In the genomic region with DNA sequence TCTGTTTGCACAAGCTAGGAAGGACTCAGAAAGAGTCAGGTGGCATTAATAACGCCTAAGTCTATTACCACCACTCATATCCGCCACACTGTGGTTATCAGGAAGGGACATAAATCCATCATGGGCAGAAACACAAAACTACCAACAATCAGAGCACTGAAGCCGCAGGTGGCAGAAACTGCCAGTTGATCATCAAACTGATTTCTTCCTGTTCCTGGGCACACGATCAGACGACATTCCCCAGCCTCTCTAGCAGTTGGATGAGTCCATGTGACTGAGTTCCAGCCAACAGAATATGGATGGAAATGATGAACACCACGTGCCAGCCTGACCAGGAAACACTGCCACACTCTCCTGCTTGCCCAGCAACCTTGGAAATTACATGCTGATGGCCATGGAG, we compare ENCODE assay signal across 22 cellular contexts.
A peak's percentile ranks its signal among the peaks of the same experiment; 100 is the strongest.
DNase-seq lines count a peak whose midpoint lies in the region; ATAC-seq and TF ChIP-seq lines count a peak whose summit lies in the region.
"Had no signal": no experiment of that assay in that cellular context is flagged by ENCODE, and none has a peak within 500 bp of the region (broad histone marks: within the 10 kb centered on the region; RNA-seq: fewer than 3 reads in every experiment).

No MANE protein-coding gene starts in this region.

- no peak overlapping the region for H2BK12ac ChIP-seq in neuronal stem cell (ENCODE audit: low read length)

- peak overlapping the region; percentile 12 for H3K18ac ChIP-seq in neuronal stem cell (ENCODE audit: low read length)

- intact Hi-C loops in left lung (cut with DNase I) (no loop called here), upper lobe of right lung (cut with DNase I) (no loop called here)

- no peak overlapping the region for H2BK5ac ChIP-seq in neuronal stem cell (ENCODE audit: low read length)

- H3K36me3 ChIP-seq in neuronal stem cell (replicated peaks in 1 of 2; ENCODE audit: control insufficient read depth in 2 of 2, insufficient read depth in 2 of 2, low read length in 2 of 2) (peaks cover 4 to 41% of the 10 kb centered on the region in 2 donors), left lung (no peaks in the 10 kb centered on the region), upper lobe of right lung (no peaks in the 10 kb centered on the region)
- H3K36me3 ChIP-seq: BLaER1 had no signal

- TF ChIP-seq CTCF in left lung (IDR thresholded peaks at IDR 0.05) (no peak), upper lobe of right lung (IDR thresholded peaks at IDR 0.05) (no peak)

- no CpG with 5 or more reads among the region's 6 CpGs for WGBS in neuronal stem cell (ENCODE audit: extremely low coverage in 2 of 2, insufficient read length in 2 of 2, insufficient replicate concordance in 1 of 2), 2 donors

- H2BK15ac ChIP-seq in neuronal stem cell (ENCODE audit: low read length), result no peak overlapping the region

- no peak overlapping the region for H2BK120ac ChIP-seq in neuronal stem cell (ENCODE audit: low read depth, low read length)

- H3K79me1 ChIP-seq in neuronal stem cell (ENCODE audit: low read depth, low read length), result no peaks in the 10 kb centered on the region

- H4K8ac ChIP-seq in neuronal stem cell (ENCODE audit: low read depth, low read length), result no peak overlapping the region

- H3K14ac ChIP-seq in neuronal stem cell (ENCODE audit: low read length), result no peak overlapping the region

- no peak overlapping the region for H3K23ac ChIP-seq in neuronal stem cell (ENCODE audit: low read depth, low read length, poor library complexity)

- no peak overlapping the region for H4K91ac ChIP-seq in neuronal stem cell (ENCODE audit: low read depth, low read length, poor library complexity)

- no peaks in the 10 kb centered on the region for H3K9me3 ChIP-seq in neuronal stem cell (replicated peaks in 1 of 2; ENCODE audit: control insufficient read depth in 2 of 2, insufficient read depth in 1 of 2, low read depth in 1 of 2, low read length in 2 of 2)
- H3K9me3 ChIP-seq in left lung, result no peaks in the 10 kb centered on the region
- H3K9me3 ChIP-seq in upper lobe of right lung, result no peaks in the 10 kb centered on the region
- H3K9me3 ChIP-seq: BLaER1, Caco-2 had no signal

- H3K4me3 ChIP-seq in neuronal stem cell (ENCODE audit: low read length in 2 of 2) (no peak overlapping the region), left lung (no peak overlapping the region), upper lobe of right lung (no peak overlapping the region)
- H3K4me3 ChIP-seq: BLaER1, GM23248 had no signal

- DNase-seq in G401 (ENCODE audit: low spot score), result peak; percentile 55
- peak; percentile 11 to 78 for DNase-seq in NCI-H446 (lab: John Stamatoyannopoulos, UW)
- DNase-seq in cerebellum (ENCODE audit: low spot score), result peak; percentile 27
- DNase-seq in neuronal stem cell (ENCODE audit: low spot score), result no peak
- no peak for DNase-seq in left lung
- DNase-seq in T-helper 2 cell, result no peak
- no peak for DNase-seq in upper lobe of right lung
- DNase-seq: Caco-2; CD4-positive, CD25-positive, alpha-beta regulatory T cell; CD8-positive, alpha-beta T cell; DMS 273 treated with DMSO at 0.1 percent for 48 hours; DMS79; EL; GF-D8; GM23248; H7; HFFc6 had no signal

- no peak for ATAC-seq in left lung
- no peak for ATAC-seq in upper lobe of right lung
- ATAC-seq in GM21619 (IDR thresholded peaks at IDR 0.05; ENCODE audit: unreplicated experiment), result no peak
- ATAC-seq: CD8-positive, alpha-beta T cell; HCT116 had no signal

- in situ Hi-C loops in G401 (cut with HindIII; ENCODE audit: low sequenced_read_pairs), result no loop called here

- H3K9ac ChIP-seq in neuronal stem cell (ENCODE audit: low read depth, low read length, poor library complexity), result no peak overlapping the region
- H3K9ac ChIP-seq: BLaER1, GM23248 had no signal

- H3K4ac ChIP-seq in neuronal stem cell (ENCODE audit: low read length), result no peak overlapping the region

- no peak overlapping the region for H3K4me2 ChIP-seq in neuronal stem cell (ENCODE audit: insufficient read depth, low read length, poor library complexity, severe bottlenecking)
- H3K4me2 ChIP-seq: BLaER1 had no signal

- no peak overlapping the region for H2AFZ ChIP-seq in neuronal stem cell (ENCODE audit: low read length)
- H2AFZ ChIP-seq: GM23248 had no signal

- H3K27ac ChIP-seq in neuronal stem cell (replicated peaks; ENCODE audit: low read length), result no peak overlapping the region
- H3K27ac ChIP-seq in left lung, result no peak overlapping the region
- H3K27ac ChIP-seq in upper lobe of right lung, result no peak overlapping the region
- H3K27ac ChIP-seq: 22Rv1, BLaER1, C4-2B, GM23248 had no signal

- H3K4me1 ChIP-seq in neuronal stem cell (ENCODE audit: control insufficient read depth in 2 of 2, insufficient read depth in 1 of 2, low read depth in 1 of 2, low read length in 2 of 2), result peaks cover 2 to 3% of the 10 kb centered on the region in 2 donors
- no peaks in the 10 kb centered on the region for H3K4me1 ChIP-seq in left lung
- no peaks in the 10 kb centered on the region for H3K4me1 ChIP-seq in upper lobe of right lung
- H3K4me1 ChIP-seq: BLaER1, Caco-2 had no signal

- no peak overlapping the region for H2AK5ac ChIP-seq in neuronal stem cell (ENCODE audit: low read depth, low read length)

- H3K27me3 ChIP-seq in neuronal stem cell (ENCODE audit: control insufficient read depth in 3 of 3, insufficient read depth in 3 of 3, low read depth in 1 of 3, low read length in 3 of 3), result no peaks in the 10 kb centered on the region
- H3K27me3 ChIP-seq in left lung, result no peaks in the 10 kb centered on the region
- no peaks in the 10 kb centered on the region for H3K27me3 ChIP-seq in upper lobe of right lung
- H3K27me3 ChIP-seq: BLaER1 had no signal

Comparison
In these comparisons a context has a peak if more than half of its experiments do, and no peak if none do; other contexts are left out.
1. DNase-seq: peak in G401 (single experiment), NCI-H446 (2 of 2) and cerebellum (single experiment); none in neuronal stem cell (single experiment), left lung (0 of 2), T-helper 2 cell (0 of 5) and upper lobe of right lung (single experiment).